ENCODE assay signal across 8 cellular contexts in genomic region chr6:142692942-142693341, GRCh38.
DNase-seq lines count a peak whose midpoint lies in the region; ATAC-seq lines count a peak whose summit lies in the region.

No MANE protein-coding gene starts in this region.

- POLR2A ChIA-PET in CD8-positive, alpha-beta memory T cell (lab: Charles Lee), result no interaction called here

- H3K4me3 ChIP-seq in CD8-positive, alpha-beta memory T cell (ENCODE audit: low read length), result no peak overlapping the region

- H3K36me3 Mint-ChIP-seq in CD8-positive, alpha-beta memory T cell, result no peaks in the 10 kb centered on the region

- H3K27me3 ChIP-seq in CD8-positive, alpha-beta memory T cell (ENCODE audit: insufficient read depth, low read length, poor library complexity, severe bottlenecking), result no peaks in the 10 kb centered on the region

- peaks cover 0 to 2% of the 10 kb centered on the region in 2 donors for H3K27me3 Mint-ChIP-seq in CD8-positive, alpha-beta memory T cell

- no peak overlapping the region for H3K27ac ChIP-seq in CD8-positive, alpha-beta memory T cell (ENCODE audit: low read depth, low read length)

- peaks cover 6 to 11% (median 6%) of the 10 kb centered on the region in 3 donors for H3K4me1 Mint-ChIP-seq in CD8-positive, alpha-beta memory T cell

- no peaks in the 10 kb centered on the region for H3K36me3 ChIP-seq in CD8-positive, alpha-beta memory T cell (ENCODE audit: insufficient read depth, low read length)

- intact Hi-C loops in Right ventricle myocardium superior (cut with DNase I), result loop anchor here (2.0 kb wide), 1 partner anchor 334 kb away; no protein-coding TSS in a partner anchor
- intact Hi-C loops in posterior vena cava (cut with DNase I), result loop anchor here (5.0 to 10.0 kb wide), 4 partner anchors 252 to 734 kb away; partner anchors contain the start of gene HIVEP2 (in 2 of the 2)

- peak; percentile 73 for ATAC-seq in GM19467 (IDR thresholded peaks at IDR 0.05; ENCODE audit: unreplicated experiment)
- peak; percentile 89 for ATAC-seq in Right ventricle myocardium superior (ENCODE audit: poor library complexity)

- H3K4me3 Mint-ChIP-seq in CD8-positive, alpha-beta memory T cell, result no peak overlapping the region

- in situ Hi-C loops in SK-MEL-5 (cut with HindIII; ENCODE audit: low pct_unique_long_range_greater_than_20kb, low sequenced_read_pairs), result no loop called here

- H3K9me3 Mint-ChIP-seq in CD8-positive, alpha-beta memory T cell, result no peaks in the 10 kb centered on the region

- peaks cover 4% of the 10 kb centered on the region for H3K4me1 ChIP-seq in CD8-positive, alpha-beta memory T cell (ENCODE audit: insufficient read depth, low read length)

- no peaks in the 10 kb centered on the region for H3K9me3 ChIP-seq in CD8-positive, alpha-beta memory T cell (ENCODE audit: low read length)

- H3K27ac Mint-ChIP-seq in CD8-positive, alpha-beta memory T cell, result peak overlapping the region in 3 of 8 donors; percentile 53 to 80 (median 67)

- DNase-seq in CD8-positive, alpha-beta memory T cell, result peak; percentile 44 to 72 (median 52)
- DNase-seq in KG1 (lab: John Stamatoyannopoulos, UW), result peak; percentile 43
- DNase-seq in SK-MEL-5 (ENCODE audit: low read depth, low spot score), result peak; percentile 78
- DNase-seq in activated naive CD4-positive, alpha-beta T cell treated with anti-CD3 and anti-CD28 coated beads, Interleukin-2, amount 50 U/mL, for 16 hours, result peak; percentile 62
- peak; percentile 66 for DNase-seq in Right ventricle myocardium superior
- peak; percentile 82 for DNase-seq in posterior vena cava (ENCODE audit: low spot score)
- DNase-seq in ureter (ENCODE audit: low spot score), result peak; percentile 73

- CTCF ChIA-PET in CD8-positive, alpha-beta memory T cell (lab: Charles Lee), result interaction anchor here (0.7 to 3.2 kb wide), 23 partner anchors 8 to 734 kb away, joined by 3 to 52 read pairs (median 3); no protein-coding TSS in a partner anchor
